ENCODE assay signal across 8 cellular contexts in the genomic region with DNA sequence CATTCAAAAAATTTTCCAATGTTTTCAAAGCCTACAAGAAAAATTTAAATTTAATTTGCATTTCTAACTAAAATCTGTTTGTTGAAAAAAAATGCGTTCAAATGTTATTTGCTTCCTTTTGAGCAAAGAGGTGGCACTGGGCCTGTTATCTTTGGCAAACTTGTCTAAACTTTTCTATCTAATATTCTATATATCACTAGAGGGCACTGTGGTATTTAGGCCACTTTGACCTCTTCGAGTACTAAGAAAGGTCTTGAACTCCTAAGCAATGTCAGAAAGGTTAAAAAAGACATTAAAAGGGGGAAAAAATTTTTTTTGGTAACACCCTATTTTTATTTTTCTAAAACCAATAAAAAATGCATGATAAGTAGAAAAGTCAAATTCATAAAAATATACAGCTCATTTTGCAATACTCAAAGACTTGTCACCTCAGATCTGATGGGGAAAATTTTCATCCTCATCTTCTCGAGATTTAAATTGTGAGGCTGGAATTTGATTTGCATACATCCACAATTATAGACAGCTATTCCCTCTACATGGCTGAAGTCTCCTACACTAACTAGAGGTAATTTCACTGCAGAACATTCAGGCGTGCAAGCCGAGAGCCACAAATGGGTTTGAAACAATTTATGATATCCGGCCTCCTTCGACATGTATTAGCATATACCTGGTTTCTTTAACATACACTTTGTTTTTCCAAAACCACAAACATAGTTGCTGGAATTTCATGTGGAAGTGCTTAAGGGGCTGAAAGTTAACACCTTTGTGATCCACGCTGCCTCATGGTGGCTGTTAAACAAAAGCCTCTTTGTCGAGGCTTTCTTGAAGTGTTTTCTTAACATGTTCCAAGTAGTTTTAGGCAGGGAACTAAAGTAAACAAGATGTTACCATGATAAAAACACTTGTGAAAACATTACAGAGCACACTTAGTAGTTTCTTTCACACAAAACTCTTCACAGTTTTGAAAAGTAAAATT.
DNase-seq lines count a peak whose midpoint lies in the region; ATAC-seq lines count a peak whose summit lies in the region.

No MANE protein-coding gene starts in this region.

- intact Hi-C loops in sciatic nerve (cut with DNase I), result no loop called here

- no peaks in the 10 kb centered on the region for H3K27me3 Mint-ChIP-seq in IgD-negative memory B cell
- H3K27me3 Mint-ChIP-seq in T-helper 2 cell treated with Interferon-gamma antibody and Interleukin-4, amounts not matched to agents 5 μg/mL and 100 μg/mL, for 36 hours (ENCODE audit: low read depth), result no peaks in the 10 kb centered on the region

- H3K9me3 Mint-ChIP-seq in IgD-negative memory B cell, result no peaks in the 10 kb centered on the region
- H3K9me3 Mint-ChIP-seq in T-helper 2 cell treated with Interferon-gamma antibody and Interleukin-4, amounts not matched to agents 5 μg/mL and 100 μg/mL, for 36 hours, result no peaks in the 10 kb centered on the region

- peak overlapping the region in 1 of 4 donors; percentile 39 for H3K4me3 Mint-ChIP-seq in IgD-negative memory B cell
- no peak overlapping the region for H3K4me3 Mint-ChIP-seq in T-helper 2 cell treated with Interferon-gamma antibody and Interleukin-4, amounts not matched to agents 5 μg/mL and 100 μg/mL, for 36 hours

- peak overlapping the region in 2 of 3 donors; percentile 57 to 73 for H3K27ac Mint-ChIP-seq in IgD-negative memory B cell
- H3K27ac Mint-ChIP-seq in T-helper 2 cell treated with Interferon-gamma antibody and Interleukin-4, amounts not matched to agents 5 μg/mL and 100 μg/mL, for 36 hours, result peak overlapping the region; percentile 50

- H3K36me3 Mint-ChIP-seq in IgD-negative memory B cell, result no peaks in the 10 kb centered on the region
- H3K36me3 Mint-ChIP-seq in T-helper 2 cell treated with Interferon-gamma antibody and Interleukin-4, amounts not matched to agents 5 μg/mL and 100 μg/mL, for 36 hours (ENCODE audit: low read depth), result peaks cover 24% of the 10 kb centered on the region

- ATAC-seq in sciatic nerve, result peak; percentile 92

- peaks cover 25 to 54% (median 45%) of the 10 kb centered on the region in 3 donors for H3K4me1 Mint-ChIP-seq in IgD-negative memory B cell
- H3K4me1 Mint-ChIP-seq in T-helper 2 cell treated with Interferon-gamma antibody and Interleukin-4, amounts not matched to agents 5 μg/mL and 100 μg/mL, for 36 hours (ENCODE audit: low read depth), result peaks cover 48% of the 10 kb centered on the region

- DNase-seq in NCI-H2029 (lab: John Stamatoyannopoulos, UW), result peak; percentile 13
- no peak for DNase-seq in NCI-H2029 treated with DMSO at 0.1 percent for 48 hours (lab: John Stamatoyannopoulos, UW)
- DNase-seq in T-helper 2 cell treated with Interferon-gamma antibody and Interleukin-4, amounts not matched to agents 5 μg/mL and 100 μg/mL, for 36 hours (ENCODE audit: low spot score), result no peak
- DNase-seq in globus pallidus (ENCODE audit: low spot score), result peak; percentile 71
- no peak for DNase-seq in sciatic nerve (ENCODE audit: low spot score)
- no peak for DNase-seq in cortex of kidney (lab: John Stamatoyannopoulos, UW)
- DNase-seq in HPDE6-E6E7 (ENCODE audit: extremely low spot score), result no peak

Comparison
In these comparisons a context has a peak if more than half of its experiments do, and no peak if none do; other contexts are left out.
1. DNase-seq: peak in NCI-H2029 (single experiment) and globus pallidus (single experiment); none in NCI-H2029 treated with DMSO at 0.1 percent for 48 hours (single experiment), T-helper 2 cell treated with Interferon-gamma antibody and Interleukin-4, amounts not matched to agents 5 μg/mL and 100 μg/mL, for 36 hours (single experiment), sciatic nerve (single experiment), cortex of kidney (single experiment) and HPDE6-E6E7 (single experiment).